Comparison of ENCODE assay signal across 8 cellular contexts in genomic region chr13:114281351-114282142, GRCh38. TPM values are rescaled to one million over a fixed set of nuclear protein-coding genes. Genes with fewer than 3 reads are reported as not detected.
DNase-seq lines count a peak whose midpoint lies in the region; ATAC-seq and TF ChIP-seq lines count a peak whose summit lies in the region.

Gene UPF3A, plus strand, starts transcription at chr13:114281601. Its CDS starts 39 bp downstream, at chr13:114281640.

- H3K27ac Mint-ChIP-seq in type B pancreatic cell, result peak within 1 kb of the TSS; percentile 98

- DNase-seq in GM12864 (ENCODE audit: low read depth) (peak; percentile 68), NCI-H1105 treated with DMSO at 0.1 percent for 48 hours (lab: John Stamatoyannopoulos, UW) (peak; percentile 90), T follicular helper cell (ENCODE audit: low read depth) (peak; percentile 83), adipocyte (ENCODE audit: low read depth) (peak; percentile 96), cardiac septum (ENCODE audit: low spot score) (peak; percentile 95), posterior cingulate gyrus (peak; percentile 79 to 98 (median 86)), type B pancreatic cell (ENCODE audit: extremely low spot score, unreplicated experiment) (peak; percentile 92)

- H3K9ac ChIP-seq in adipocyte (ENCODE audit: low read length), result peak within 1 kb of the TSS; percentile 95

- H3K27me3 Mint-ChIP-seq in type B pancreatic cell, result no peaks in the 10 kb centered on the region

- TF ChIP-seq CTCF in GM12864 (IDR thresholded peaks at IDR 0.05; ENCODE audit: low read depth, low read length, missing control alignments) (no peak), type B pancreatic cell (conservative IDR thresholded peaks at IDR 0.05) (no peak)

- peaks cover 22% of the 10 kb centered on the region for H3K36me3 Mint-ChIP-seq in type B pancreatic cell

- H3K9me3 Mint-ChIP-seq in type B pancreatic cell, result no peaks in the 10 kb centered on the region

- H3K36me3 ChIP-seq in adipocyte (ENCODE audit: control insufficient read depth, insufficient read depth, low read length, severe bottlenecking), result peaks cover 24% of the 10 kb centered on the region

- intact Hi-C loops in cardiac septum (cut with DNase I) (loop anchor here (2.0 kb wide), 1 partner anchor 33 kb away; the partner anchor contains the start of gene CHAMP1), posterior cingulate gyrus (cut with DNase I) (loop anchor here (1.0 kb wide), 2 partner anchors 33 to 47 kb away; partner anchors contain the start of genes CDC16 and CHAMP1)

- peaks cover 15% of the 10 kb centered on the region for H3K4me1 ChIP-seq in adipocyte (ENCODE audit: control insufficient read depth, insufficient read depth, low read length)

- H3K27me3 ChIP-seq in adipocyte (replicated peaks; ENCODE audit: control insufficient read depth, insufficient read depth, low read length), result no peaks in the 10 kb centered on the region

- H3K9me3 ChIP-seq in adipocyte (ENCODE audit: control insufficient read depth, low read length), result no peaks in the 10 kb centered on the region

- peak; percentile 75 for ATAC-seq in HG02642 (IDR thresholded peaks at IDR 0.05; ENCODE audit: poor library complexity, unreplicated experiment)

- H3K4me3 ChIP-seq in GM12864 (ENCODE audit: low read depth, low read length) (peak within 1 kb of the TSS; percentile 94), adipocyte (ENCODE audit: low read length) (peak within 1 kb of the TSS; percentile 88)

- peaks cover 37% of the 10 kb centered on the region for H3K4me1 Mint-ChIP-seq in type B pancreatic cell (ENCODE audit: unreplicated experiment)

- peak within 1 kb of the TSS; percentile 95 for H3K4me3 Mint-ChIP-seq in type B pancreatic cell

RNA-seq across cellular contexts. Expression of gene UPF3A, which starts in this region (rescaled TPM):
- total RNA-seq in cardiac septum (28.8 TPM), type B pancreatic cell (ENCODE audit: low replicate concordance) (47.8 and 91.8 TPM in 2 replicates)

Comparison
In these comparisons a context has a peak if more than half of its experiments do, and no peak if none do; other contexts are left out.
1. Peak in every context shown above with its lines: DNase-seq, ATAC-seq and H3K4me3 ChIP-seq.